In genomic region chr2:45368792-45369191, GRCh38 we compare ENCODE assay signal across 26 cellular contexts.
"Had no signal": no experiment of that assay in that cellular context is flagged by ENCODE, and none has a peak within 500 bp of the region (broad histone marks: within the 10 kb centered on the region; RNA-seq: fewer than 3 reads in every experiment).

No MANE protein-coding gene starts in this region.

- H3K27me3 ChIP-seq: hepatocyte, neutrophil, right atrium auricular region, suprapubic skin, tibial artery had no signal

- H3K36me3 ChIP-seq: lower lobe of right lung, neutrophil, right atrium auricular region, suprapubic skin, thoracic aorta, tibial artery, upper lobe of right lung had no signal

- H3K4me3 ChIP-seq: hepatocyte, lower lobe of right lung, right atrium auricular region, skin epidermis, suprapubic skin, thoracic aorta, tibial artery, upper lobe of right lung had no signal

- H3K9me3 Mint-ChIP-seq: naive thymus-derived CD8-positive, alpha-beta T cell; nephron; neural crest cell; stimulated activated effector memory CD8-positive, alpha-beta T cell treated with anti-CD3 and anti-CD28 coated beads, Interleukin-12 subunit alpha, Interleukin-12 subunit beta, amount 100 ng/mL, for 72 hours; stimulated activated naive CD8-positive, alpha-beta T cell treated with anti-CD3 and anti-CD28 coated beads, Interleukin-15, Interleukin-2, amounts not matched to agents 100 ng/mL and 50 ng/mL, for 24 hours had no signal

- H3K27me3 Mint-ChIP-seq: progenitor cell of endocrine pancreas had no signal

- ATAC-seq: left ventricle myocardium superior; lower lobe of right lung; naive thymus-derived CD8-positive, alpha-beta T cell; sciatic nerve; stimulated activated effector memory CD8-positive, alpha-beta T cell treated with anti-CD3 and anti-CD28 coated beads, Interleukin-12 subunit alpha, Interleukin-12 subunit beta, amount 100 ng/mL, for 72 hours; upper lobe of right lung had no signal

- H3K4me1 ChIP-seq: lower lobe of right lung, right atrium auricular region, suprapubic skin, upper lobe of right lung had no signal

- H3K27ac Mint-ChIP-seq: naive thymus-derived CD8-positive, alpha-beta T cell; nephron; progenitor cell of endocrine pancreas; stimulated activated effector memory CD8-positive, alpha-beta T cell treated with anti-CD3 and anti-CD28 coated beads, Interleukin-12 subunit alpha, Interleukin-12 subunit beta, amount 100 ng/mL, for 72 hours; stimulated activated naive CD8-positive, alpha-beta T cell treated with anti-CD3 and anti-CD28 coated beads, Interleukin-15, Interleukin-2, amounts not matched to agents 100 ng/mL and 50 ng/mL, for 24 hours had no signal

- FAIRE-seq: urothelium cell line had no signal

- H3K4me1 Mint-ChIP-seq: naive thymus-derived CD8-positive, alpha-beta T cell; nephron; stimulated activated effector memory CD8-positive, alpha-beta T cell treated with anti-CD3 and anti-CD28 coated beads, Interleukin-12 subunit alpha, Interleukin-12 subunit beta, amount 100 ng/mL, for 72 hours had no signal

- H2AFZ ChIP-seq: hepatocyte had no signal

- H3K4me3 Mint-ChIP-seq: naive thymus-derived CD8-positive, alpha-beta T cell; nephron; neural crest cell; stimulated activated effector memory CD8-positive, alpha-beta T cell treated with anti-CD3 and anti-CD28 coated beads, Interleukin-12 subunit alpha, Interleukin-12 subunit beta, amount 100 ng/mL, for 72 hours; stimulated activated naive CD8-positive, alpha-beta T cell treated with anti-CD3 and anti-CD28 coated beads, Interleukin-15, Interleukin-2, amounts not matched to agents 100 ng/mL and 50 ng/mL, for 24 hours had no signal

- H3K79me2 ChIP-seq: hepatocyte had no signal

- H3K9me3 ChIP-seq: lower lobe of right lung, neutrophil, right atrium auricular region, suprapubic skin, thoracic aorta, tibial artery, upper lobe of right lung had no signal

- H3K36me3 Mint-ChIP-seq: stimulated activated effector memory CD8-positive, alpha-beta T cell treated with anti-CD3 and anti-CD28 coated beads, Interleukin-12 subunit alpha, Interleukin-12 subunit beta, amount 100 ng/mL, for 72 hours had no signal

- DNase-seq: islet precursor cell; left ventricle myocardium superior; lower lobe of right lung; mammary epithelial cell; mesenchymal stem cell; naive thymus-derived CD8-positive, alpha-beta T cell; occipital lobe; stimulated activated CD4-positive, alpha-beta T cell treated with anti-CD3 and anti-CD28 coated beads, Interleukin-12 subunit alpha, Interleukin-12 subunit beta, amount 100 ng/mL, for 4 hours; stimulated activated CD4-positive, alpha-beta T cell treated with anti-CD3 and anti-CD28 coated beads, Interleukin-4, amount 100 ng/mL, for 24 hours; stimulated activated naive CD4-positive, alpha-beta T cell; tibial artery; trophoblast cell; upper lobe of right lung had no signal

- H3K27ac ChIP-seq: hepatocyte, lower lobe of right lung, neutrophil, right atrium auricular region, skin epidermis, suprapubic skin, thoracic aorta, tibial artery, upper lobe of right lung had no signal

- H3K4me2 ChIP-seq: hepatocyte had no signal
